ENCODE assay signal across 1 cellular context in genomic region chr6:27630727-27631613, GRCh38.
TF ChIP-seq lines count a peak whose summit lies in the region.

No MANE protein-coding gene starts in this region.

TF ChIP-seq in K562, 482 proteins besides CTCF, POLR2A, EP300 and RAD21 (continued from another document and continues in another):
- TF ChIP-seq TRIM25 (IDR thresholded peaks at IDR 0.05; ENCODE audit: borderline replicate concordance) (no peak), MCM5 (IDR thresholded peaks at IDR 0.05; ENCODE audit: low read depth) (no peak), TBP (optimal IDR thresholded peaks at IDR 0.05; ENCODE audit: low read depth, low read length) (peak; percentile 100), ERF (CRISPR knock-in tag; IDR thresholded peaks at IDR 0.05) (no peak), RERE (CRISPR knock-in tag; IDR thresholded peaks at IDR 0.05; ENCODE audit: borderline replicate concordance) (no peak), BRF2 (IDR thresholded peaks at IDR 0.05; ENCODE audit: borderline replicate concordance, insufficient read depth, insufficient read length) (no peak), HNRNPLL (IDR thresholded peaks at IDR 0.05; ENCODE audit: low read depth, low read length, poor library complexity, severe bottlenecking) (peak; percentile 89), ZNF143 (CRISPR knock-in tag; IDR thresholded peaks at IDR 0.05) (peak; percentile 61), SIN3B (IDR thresholded peaks at IDR 0.05; ENCODE audit: low read depth) (0 out of 2 replicates have a peak, but pooled peaks have one; percentile 13), IRF1 (CRISPR knock-in tag; IDR thresholded peaks at IDR 0.05; ENCODE audit: borderline replicate concordance) (no peak), OTX1 (CRISPR knock-in tag; IDR thresholded peaks at IDR 0.05) (no peak), RCOR1 (IDR thresholded peaks at IDR 0.05; ENCODE audit: borderline replicate concordance in 1 of 2, low read depth in 2 of 2, low read length in 2 of 2) (peak; percentile 11 to 84; a peak in 2 of 4 replicates), KLF6 (CRISPR knock-in tag; IDR thresholded peaks at IDR 0.05; ENCODE audit: borderline replicate concordance) (no peak), NONO (IDR thresholded peaks at IDR 0.05; ENCODE audit: low read depth in 2 of 2, low read length in 1 of 2) (no peak; a peak in 1 of 4 replicates), ZNF12 (CRISPR knock-in tag; IDR thresholded peaks at IDR 0.05) (peak; percentile 90), TAL1 (IDR thresholded peaks at IDR 0.05) (no peak), JUN (IDR thresholded peaks at IDR 0.05; ENCODE audit: borderline replicate concordance, low read depth, low read length) (0 out of 2 replicates have a peak, but pooled peaks have one; percentile 20), JUN (CRISPR knock-in tag; IDR thresholded peaks at IDR 0.05; ENCODE audit: borderline replicate concordance) (peak; percentile 72; the same call in 1 of the 2 replicates), NFIC (IDR thresholded peaks at IDR 0.05) (peak; percentile 81), CBX2 (IDR thresholded peaks at IDR 0.05; ENCODE audit: insufficient read depth, low read length, poor library complexity, severe bottlenecking) (no peak), RAD51 (IDR thresholded peaks at IDR 0.05; ENCODE audit: borderline replicate concordance, low read depth) (no peak; the same call in 1 of the 2 replicates), FIP1L1 (IDR thresholded peaks at IDR 0.05; ENCODE audit: low read depth, low read length, poor library complexity, severe bottlenecking) (no peak), SIRT6 (IDR thresholded peaks at IDR 0.05; ENCODE audit: low read depth, low read length) (no peak), TARDBP (IDR thresholded peaks at IDR 0.05) (peak; percentile 77), SP1 (CRISPR knock-in tag; IDR thresholded peaks at IDR 0.05) (peak; percentile 91), ZFP91 (CRISPR knock-in tag; IDR thresholded peaks at IDR 0.05) (no peak), TFE3 (CRISPR knock-in tag; IDR thresholded peaks at IDR 0.05) (no peak), MYBL2 (IDR thresholded peaks at IDR 0.05; ENCODE audit: low read depth) (no peak), MYBL2 (CRISPR knock-in tag; IDR thresholded peaks at IDR 0.05; ENCODE audit: borderline replicate concordance) (no peak), NR2F6 (CRISPR knock-in tag; IDR thresholded peaks at IDR 0.05) (no peak), HDAC6 (IDR thresholded peaks at IDR 0.05; ENCODE audit: low read depth, low read length) (no peak), ZNF830 (CRISPR knock-in tag; IDR thresholded peaks at IDR 0.05) (0 out of 2 replicates have a peak, but pooled peaks have one; percentile 15), JUND (IDR thresholded peaks at IDR 0.05; ENCODE audit: borderline replicate concordance, low read depth, low read length) (peak; percentile 72), JUND (tag; IDR thresholded peaks at IDR 0.05; ENCODE audit: borderline replicate concordance, low read depth, low read length) (peak; percentile 8; the same call in 2 of the 3 replicates), MYNN (IDR thresholded peaks at IDR 0.05) (no peak), MYNN (CRISPR knock-in tag; IDR thresholded peaks at IDR 0.05) (no peak), GMEB1 (CRISPR knock-in tag; IDR thresholded peaks at IDR 0.05) (no peak), NCOA6 (IDR thresholded peaks at IDR 0.05) (no peak), POLR2AphosphoS2 (IDR thresholded peaks at IDR 0.05; ENCODE audit: low read length) (no peak), ZNF507 (tag; conservative IDR thresholded peaks at IDR 0.05) (no peak), TAF15 (IDR thresholded peaks at IDR 0.05; ENCODE audit: low read depth, low read length) (no peak), CHCHD3 (CRISPR knock-in tag; IDR thresholded peaks at IDR 0.05) (0 out of 2 replicates have a peak, but pooled peaks have one; percentile 20), TGIF2 (CRISPR knock-in tag; IDR thresholded peaks at IDR 0.05) (no peak), ARHGAP35 (IDR thresholded peaks at IDR 0.05; ENCODE audit: partially characterized antibody) (no peak), CBFA2T2 (conservative IDR thresholded peaks at IDR 0.05) (no peak), MNT (conservative IDR thresholded peaks at IDR 0.05) (peak; percentile 81 to 85), KLF10 (CRISPR knock-in tag; IDR thresholded peaks at IDR 0.05) (no peak), HES1 (IDR thresholded peaks at IDR 0.05; ENCODE audit: low read depth) (no peak), HCFC1 (IDR thresholded peaks at IDR 0.05; ENCODE audit: low read depth, low read length) (peak; percentile 34; the same call in 1 of the 2 replicates), ELK1 (CRISPR knock-in tag; IDR thresholded peaks at IDR 0.05) (no peak)
